Comparison of ENCODE assay signal across 8 cellular contexts in the genomic region with DNA sequence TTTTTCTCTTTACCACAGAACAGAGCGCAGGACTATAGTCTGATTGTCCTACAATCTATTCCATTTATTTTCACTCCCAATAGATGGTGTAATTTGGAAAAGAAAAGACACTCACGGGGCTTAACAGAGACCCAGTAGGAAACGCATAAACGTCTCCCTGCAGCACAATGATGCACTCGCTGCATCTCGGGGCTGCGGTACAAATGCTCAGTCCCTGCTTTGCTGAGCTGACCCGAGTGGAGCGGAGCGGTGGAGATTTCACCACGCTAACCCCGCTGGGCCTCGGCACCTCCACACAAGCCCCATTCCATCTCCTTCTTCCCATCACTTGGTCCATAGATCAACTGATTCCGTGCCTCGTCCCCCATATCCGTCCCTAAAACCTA. TPM values are rescaled to one million over a fixed set of nuclear protein-coding genes. Genes with fewer than 3 reads are reported as not detected.
DNase-seq lines count a peak whose midpoint lies in the region; ATAC-seq and TF ChIP-seq lines count a peak whose summit lies in the region.

No MANE protein-coding gene starts in this region.

- H3K27ac ChIP-seq in HUES64 (ENCODE audit: low read depth, low read length), result peak overlapping the region; percentile 44; the same call in 1 of the 2 replicates

- no peaks in the 10 kb centered on the region for H3K36me3 Mint-ChIP-seq in neural crest cell (ENCODE audit: low read depth)

- CTCF ChIA-PET in BJ (lab: Yijun Ruan, JAX), result no interaction called here

- POLR2A ChIA-PET in BJ (lab: Charles Lee), result no interaction called here

- H3K4me1 Mint-ChIP-seq in neural crest cell, result peaks cover 24% of the 10 kb centered on the region

- H3K4me1 ChIP-seq in HUES64 (ENCODE audit: insufficient read depth, low read length) (peaks cover 11% of the 10 kb centered on the region; the same call in 1 of the 2 replicates), endocrine pancreas (ENCODE audit: control insufficient read depth, insufficient read depth, low read length) (no peaks in the 10 kb centered on the region)

- WGBS in HUES64, result under 1% methylated on average over 16 of the region's 16 CpGs

- H3K36me3 ChIP-seq in BJ (ENCODE audit: control insufficient read depth, insufficient read depth, low read length) (no peaks in the 10 kb centered on the region), HUES64 (ENCODE audit: insufficient read depth, low read length) (peaks cover 4% of the 10 kb centered on the region; the same call in 1 of the 2 replicates), endocrine pancreas (ENCODE audit: control insufficient read depth, insufficient read depth, low read length) (no peaks in the 10 kb centered on the region)

- H3K27me3 ChIP-seq in BJ (ENCODE audit: control insufficient read depth, insufficient read depth, low read length) (no peaks in the 10 kb centered on the region), HUES64 (ENCODE audit: insufficient read depth, low read length) (peaks cover 16% of the 10 kb centered on the region; the same call in 1 of the 2 replicates), endocrine pancreas (ENCODE audit: control insufficient read depth, insufficient read depth, low read length) (peaks cover 2% of the 10 kb centered on the region)

- peak overlapping the region; percentile 60 for H3K4me3 ChIP-seq in BJ (ENCODE audit: low read depth, low read length)
- peak overlapping the region; percentile 75 for H3K4me3 ChIP-seq in HUES64 (ENCODE audit: low read length)
- peak overlapping the region; percentile 57 for H3K4me3 ChIP-seq in endocrine pancreas (ENCODE audit: control insufficient read depth, insufficient read depth, low read length)

- H3K9ac ChIP-seq in HUES64 (ENCODE audit: low read depth, low read length) (peak overlapping the region; percentile 59), endocrine pancreas (ENCODE audit: control insufficient read depth, insufficient read depth, low read length) (no peak overlapping the region)

- H3K9me3 ChIP-seq in HUES64 (ENCODE audit: insufficient read depth, low read depth, low read length) (no peaks in the 10 kb centered on the region), endocrine pancreas (ENCODE audit: control insufficient read depth, low read length) (no peaks in the 10 kb centered on the region)

- H3K27ac Mint-ChIP-seq in neural crest cell (ENCODE audit: unreplicated experiment), result peak overlapping the region; percentile 98

- H3K27me3 Mint-ChIP-seq in neural crest cell (ENCODE audit: low read depth), result peaks cover 2% of the 10 kb centered on the region

- no peaks in the 10 kb centered on the region for H3K9me3 Mint-ChIP-seq in neural crest cell

- DNase-seq in BJ (ENCODE audit: low read depth), result no peak
- no peak for DNase-seq in neural crest cell (ENCODE audit: low read depth, low spot score)
- no peak for DNase-seq in HT-29 (ENCODE audit: low spot score)

- peak overlapping the region; percentile 98 for H3K4me3 Mint-ChIP-seq in neural crest cell

- TF ChIP-seq CTCF in BJ (IDR thresholded peaks at IDR 0.05; ENCODE audit: insufficient read depth, low read depth, low read length), result no peak
- no peak for TF ChIP-seq CTCF in neural crest cell (conservative IDR thresholded peaks at IDR 0.05)

- ATAC-seq in GM18870 (IDR thresholded peaks at IDR 0.05; ENCODE audit: unreplicated experiment), result no peak
- ATAC-seq in GM21381 (IDR thresholded peaks at IDR 0.05; ENCODE audit: unreplicated experiment), result no peak
- ATAC-seq in GM19463 (IDR thresholded peaks at IDR 0.05; ENCODE audit: unreplicated experiment), result no peak

RNA-seq across cellular contexts. Expression of a gene that starts 1.5 kb away (rescaled TPM):
- 24.9 and 29.2 TPM in 2 replicates for polyA plus RNA-seq in BJ (2011; rRNA removed)
- polyA minus RNA-seq in BJ (2011; rRNA and poly(A)+ RNA removed), result 8.2 and 10.2 TPM in 2 replicates
- 91.5 TPM for polyA plus RNA-seq in HUES64 (2013, experiment 1 of 2)
- polyA plus RNA-seq in HUES64 (2013, experiment 2 of 2), result 89.7 TPM
- 127 and 136 TPM in 2 replicates for total RNA-seq in neural crest cell
- total RNA-seq in HT-29 (2014; rRNA removed; shearing (Covaris generic)), result not detected in 2 replicates

Comparison
In these comparisons a context has a peak if more than half of its experiments do, and no peak if none do; other contexts are left out.
1. RNA of a gene that starts 1.5 kb away (total RNA-seq): 127 to 136 TPM in neural crest cell; not detected in HT-29; every median in the first group is over 100 times any median in the second.
2. Peak in every context shown above with its lines, with median percentiles within 50 percentile points of each other: H3K4me3 ChIP-seq.